ENCODE assay signal across 11 cellular contexts in genomic region chr4:154315741-154316140, GRCh38.
"Had no signal": no experiment of that assay in that cellular context is flagged by ENCODE, and none has a peak within 500 bp of the region (broad histone marks: within the 10 kb centered on the region; RNA-seq: fewer than 3 reads in every experiment).

No MANE protein-coding gene starts in this region.

- H3K27ac ChIP-seq: GM23248 had no signal

- H3K4me3 ChIP-seq: GM23248, GM23338, HAP-1 had no signal

- H3K9me3 ChIP-seq: HAP-1 had no signal

- H2AFZ ChIP-seq: GM23248, GM23338 had no signal

- H3K36me3 ChIP-seq: HAP-1 had no signal

- H3K9ac ChIP-seq: GM23248 had no signal

- FAIRE-seq: H1, H54 had no signal

- H3K4me1 ChIP-seq: HAP-1 had no signal

- DNase-seq: GM23248, GOT3, H7, H9, HCEC 1CT, HFFc6 had no signal

- H3K4me2 ChIP-seq: GM23338 had no signal

- ATAC-seq: GM23338, HCT116 had no signal
